In the genomic region with DNA sequence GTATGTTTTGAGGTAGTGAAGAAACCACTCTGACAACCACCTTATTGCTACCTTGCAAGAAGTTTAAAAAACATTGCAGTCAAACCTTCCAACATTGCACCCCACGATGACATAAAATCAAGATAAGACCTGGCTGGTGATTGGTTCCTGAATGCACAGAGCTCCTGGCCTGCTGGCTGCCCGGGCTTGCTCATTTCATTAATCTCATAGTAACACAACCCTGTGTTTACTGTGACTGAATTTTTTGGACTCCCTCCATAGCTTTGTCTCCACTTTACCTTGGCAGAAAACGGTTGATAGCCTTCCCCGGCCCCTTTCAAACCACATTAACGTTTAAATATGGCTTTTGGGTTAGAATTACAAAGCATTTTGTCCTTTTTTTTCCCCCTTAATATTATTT, we compare ENCODE assay signal across 14 cellular contexts. TPM values are rescaled to one million over a fixed set of nuclear protein-coding genes. Genes with fewer than 3 reads are reported as not detected.
DNase-seq lines count a peak whose midpoint lies in the region; ATAC-seq and TF ChIP-seq lines count a peak whose summit lies in the region.
"Had no signal": no experiment of that assay in that cellular context is flagged by ENCODE, and none has a peak within 500 bp of the region (broad histone marks: within the 10 kb centered on the region; RNA-seq: fewer than 3 reads in every experiment).

No MANE protein-coding gene starts in this region.

- H3K4me3 ChIP-seq in transverse colon (no peak overlapping the region), Peyer's patch (no peak overlapping the region), H7 (ENCODE audit: insufficient read depth, low read depth, low read length) (no peak overlapping the region)

- DNase-seq in NCI-H2171 treated with DMSO at 0.1 percent for 48 hours (lab: John Stamatoyannopoulos, UW) (peak; percentile 69), NCI-H2171 (lab: John Stamatoyannopoulos, UW) (no peak), left ventricle myocardium superior (peak; percentile 72), transverse colon (peak; percentile 21), Peyer's patch (no peak), H7 (no peak)
- DNase-seq in activated naive CD4-positive, alpha-beta T cell treated with anti-CD3 and anti-CD28 coated beads, Interleukin-2, amount 50 U/mL, for 16 hours, result no peak
- DNase-seq: 8988T; activated CD8-positive, alpha-beta memory T cell treated with anti-CD3 and anti-CD28 coated beads, Interleukin-2, amount 50 U/mL, for 48 hours; H9; NCI-H446; stimulated activated CD4-positive, alpha-beta T cell treated with anti-CD3 and anti-CD28 coated beads, Interleukin-2, amount 100 ng/mL, for 24 hours had no signal

- in situ Hi-C loops in transverse colon (cut with MboI; ENCODE audit: low pct_ligation_motif_present in 1 of 4, low pct_unique_long_range_greater_than_20kb in 1 of 4, low sequenced_read_pairs in 3 of 4), result no loop called here

- no peak for TF ChIP-seq POLR2A in transverse colon (IDR thresholded peaks at IDR 0.05)
- TF ChIP-seq POLR2A in Peyer's patch (IDR thresholded peaks at IDR 0.05), result no peak

- TF ChIP-seq EP300 in transverse colon (IDR thresholded peaks at IDR 0.05; ENCODE audit: low read depth), result no peak

- H3K27me3 ChIP-seq in transverse colon, result no peaks in the 10 kb centered on the region
- H3K27me3 ChIP-seq in Peyer's patch, result no peaks in the 10 kb centered on the region
- H3K27me3 ChIP-seq in H7 (ENCODE audit: control insufficient read depth, insufficient read depth, low read length), result no peaks in the 10 kb centered on the region

- peak; percentile 73 for ATAC-seq in left ventricle myocardium superior

- intact Hi-C loops in left ventricle myocardium superior (cut with micrococcal nuclease), result no loop called here
- intact Hi-C loops in transverse colon (cut with DNase I; ENCODE audit: low total_unique reads), result no loop called here

- WGBS in transverse colon (ENCODE audit: low coverage in 1 of 2), 2 donors, result 5 to 30% methylated on average over 4 to 5 of the region's 5 CpGs

- H3K36me3 ChIP-seq in transverse colon (no peaks in the 10 kb centered on the region), Peyer's patch (no peaks in the 10 kb centered on the region), H7 (replicated peaks; ENCODE audit: control insufficient read depth, insufficient read depth, low read length) (no peaks in the 10 kb centered on the region)

- TF ChIP-seq CTCF in VCaP (conservative IDR thresholded peaks at IDR 0.05) (no peak), transverse colon (IDR thresholded peaks at IDR 0.05) (no peak), Peyer's patch (IDR thresholded peaks at IDR 0.05) (no peak)

- H3K9me3 ChIP-seq in transverse colon (no peaks in the 10 kb centered on the region), Peyer's patch (no peaks in the 10 kb centered on the region)

- H3K27ac ChIP-seq in VCaP (peak overlapping the region; percentile 41), transverse colon (peak overlapping the region in 1 of 4 donors; percentile 13), Peyer's patch (peak overlapping the region in 1 of 4 donors; percentile 38)

- peaks cover 0 to 19% (median 8%) of the 10 kb centered on the region in 4 donors for H3K4me1 ChIP-seq in transverse colon
- H3K4me1 ChIP-seq in Peyer's patch, result no peaks in the 10 kb centered on the region

RNA-seq across cellular contexts. Expression of a gene that starts 27.5 kb away (rescaled TPM):
- total RNA-seq in left ventricle myocardium superior (not detected), transverse colon (1 to 10 TPM in 1 of 4 donors, under 1 TPM in 1, not detected in 2; 0.64 to 3.3 TPM), Peyer's patch (10 to 100 TPM in 2 of 4 donors, 1 to 10 TPM in 2; 5.0 to 20.8 (median 11.3) TPM)
- 0.21 and 0.44 TPM in 2 replicates for total RNA-seq in H7 (2014; rRNA removed; shearing (Covaris generic))
- total RNA-seq: glomerular endothelial cell had no signal

Comparison
In these comparisons a context has a peak if more than half of its experiments do, and no peak if none do; other contexts are left out.
1. DNase-seq: peak in NCI-H2171 treated with DMSO at 0.1 percent for 48 hours (single experiment), left ventricle myocardium superior (single experiment) and transverse colon (single experiment); none in NCI-H2171 (single experiment), activated naive CD4-positive, alpha-beta T cell treated with anti-CD3 and anti-CD28 coated beads, Interleukin-2, amount 50 U/mL, for 16 hours (single experiment), Peyer's patch (0 of 3) and H7 (single experiment).